In the genomic region with DNA sequence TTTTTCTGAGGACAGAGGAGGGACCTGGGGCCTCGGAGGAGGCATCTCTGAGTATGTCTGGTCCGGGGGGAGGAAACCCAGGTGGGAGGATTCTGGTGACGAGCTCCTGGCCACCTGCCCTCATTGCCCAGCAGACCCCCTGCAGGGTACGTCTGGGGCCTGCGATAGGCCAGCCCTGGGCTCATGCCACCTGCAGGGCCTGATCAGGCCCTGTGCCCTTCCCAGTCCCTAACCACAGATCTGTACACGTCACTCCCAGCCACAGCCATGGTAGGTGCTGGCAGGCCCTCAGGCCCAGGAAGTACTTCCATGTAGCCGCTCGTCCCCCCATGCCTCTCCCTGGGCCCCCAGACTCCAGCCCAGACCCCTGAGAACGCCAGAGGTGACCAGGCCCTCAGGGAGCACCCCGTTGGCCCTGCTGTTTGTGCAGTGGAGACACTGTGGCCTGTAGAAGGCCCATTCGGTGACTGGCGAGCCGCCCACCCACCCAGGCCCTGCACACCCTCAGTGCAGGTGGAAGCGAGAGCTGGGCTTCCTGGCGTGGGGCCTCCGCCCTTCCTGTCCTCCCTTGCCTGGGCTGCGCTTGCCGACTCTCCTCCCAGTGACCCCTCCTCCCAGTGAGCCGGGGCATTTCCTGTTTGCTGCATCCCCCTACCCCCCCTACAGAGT, we compare ENCODE assay signal across 9 cellular contexts. TPM values are rescaled to one million over a fixed set of nuclear protein-coding genes. Genes with fewer than 3 reads are reported as not detected.
DNase-seq lines count a peak whose midpoint lies in the region; ATAC-seq, FAIRE-seq and TF ChIP-seq lines count a peak whose summit lies in the region.
"Had no signal": no experiment of that assay in that cellular context is flagged by ENCODE, and none has a peak within 500 bp of the region (broad histone marks: within the 10 kb centered on the region; RNA-seq: fewer than 3 reads in every experiment).

No MANE protein-coding gene starts in this region.

- H3K4me1 ChIP-seq in cardiac muscle cell (ENCODE audit: low read depth) (peaks cover 24% of the 10 kb centered on the region), keratinocyte (ENCODE audit: control insufficient read depth, extremely low read depth, insufficient read depth, low read length) (peaks cover 60% of the 10 kb centered on the region), upper lobe of right lung (peaks cover 72% of the 10 kb centered on the region)

- intact Hi-C loops in cardiac septum (cut with DNase I) (loop anchor here (5.0 kb wide), 1 partner anchor 38 kb away; no protein-coding TSS in a partner anchor), upper lobe of right lung (cut with DNase I) (no loop called here)
- intact Hi-C loops in activated T-helper 2 cell treated with anti-CD3 and anti-CD28 coated beads, Interferon-gamma antibody, Interleukin-2, Interleukin-4, amounts not matched to agents 10 μg/mL and 5 μg/mL and 100 μg/mL, durations not matched to agents 14 hours and 24 hours and 36 hours (cut with micrococcal nuclease): no loop called here

- H3K27me3 ChIP-seq in cardiac muscle cell (no peaks in the 10 kb centered on the region), keratinocyte (ENCODE audit: control insufficient read depth, extremely low read depth, insufficient read depth, low read length) (no peaks in the 10 kb centered on the region), upper lobe of right lung (no peaks in the 10 kb centered on the region)

- H3K9me3 Mint-ChIP-seq in activated T-helper 2 cell treated with anti-CD3 and anti-CD28 coated beads, Interferon-gamma antibody, Interleukin-2, Interleukin-4, amounts not matched to agents 10 μg/mL and 5 μg/mL and 100 μg/mL, durations not matched to agents 14 hours and 24 hours and 36 hours: no peaks in the 10 kb centered on the region

- peak overlapping the region; percentile 41 for H3K4me2 ChIP-seq in keratinocyte (ENCODE audit: control insufficient read depth, extremely low read depth, insufficient read depth, low read depth, low read length)

- FAIRE-seq in keratinocyte (lab: Jason Lieb, UNC) (peak; percentile 71), urothelium cell line (lab: Jason Lieb, UNC) (no peak), D721Med (lab: Jason Lieb, UNC) (no peak)

- no peak overlapping the region for H3K9ac ChIP-seq in keratinocyte (ENCODE audit: control insufficient read depth, extremely low read depth, insufficient read depth, low read length)

- H3K9me3 ChIP-seq in cardiac muscle cell (ENCODE audit: low read depth) (no peaks in the 10 kb centered on the region), keratinocyte (ENCODE audit: control insufficient read depth, low read depth, low read length) (no peaks in the 10 kb centered on the region), upper lobe of right lung (no peaks in the 10 kb centered on the region)

- DNase-seq in cardiac muscle cell (ENCODE audit: low read depth in 1 of 2, low spot score in 1 of 2) (no peak), cardiac septum (ENCODE audit: low spot score) (no peak), keratinocyte (ENCODE audit: low read depth, low spot score) (no peak), upper lobe of right lung (no peak), GF-D8 (lab: John Stamatoyannopoulos, UW) (no peak), urothelium cell line (ENCODE audit: low spot score) (no peak), D721Med (ENCODE audit: insufficient read length, low spot score) (no peak)
- DNase-seq in activated T-helper 2 cell treated with anti-CD3 and anti-CD28 coated beads, Interferon-gamma antibody, Interleukin-2, Interleukin-4, amounts not matched to agents 10 μg/mL and 5 μg/mL and 100 μg/mL, durations not matched to agents 14 hours and 24 hours and 36 hours (ENCODE audit: low spot score): peak; percentile 50

- H4K20me1 ChIP-seq in keratinocyte (ENCODE audit: control insufficient read depth, extremely low read depth, insufficient read depth, low read length): peaks cover 61% of the 10 kb centered on the region

- H3K27ac ChIP-seq in cardiac muscle cell (peak overlapping the region; percentile 39), keratinocyte (ENCODE audit: control insufficient read depth, insufficient read depth, low read length) (no peak overlapping the region), upper lobe of right lung (peak overlapping the region; percentile 60)
- H3K27ac ChIP-seq: HL-60 had no signal

- dilution Hi-C loops in keratinocyte (cut with MboI; ENCODE audit: extremely low pct_ligation_motif_present, low sequenced_read_pairs): no loop called here

- H3K9me1 ChIP-seq in keratinocyte (ENCODE audit: control insufficient read depth, extremely low read depth, insufficient read depth, low read length): peaks cover 3% of the 10 kb centered on the region

- peak overlapping the region; percentile 60 for H3K4me3 Mint-ChIP-seq in activated T-helper 2 cell treated with anti-CD3 and anti-CD28 coated beads, Interferon-gamma antibody, Interleukin-2, Interleukin-4, amounts not matched to agents 10 μg/mL and 5 μg/mL and 100 μg/mL, durations not matched to agents 14 hours and 24 hours and 36 hours (ENCODE audit: low read depth)

- H3K36me3 Mint-ChIP-seq in activated T-helper 2 cell treated with anti-CD3 and anti-CD28 coated beads, Interferon-gamma antibody, Interleukin-2, Interleukin-4, amounts not matched to agents 10 μg/mL and 5 μg/mL and 100 μg/mL, durations not matched to agents 14 hours and 24 hours and 36 hours (ENCODE audit: low read depth): peaks cover 13% of the 10 kb centered on the region

- H3K4me3 ChIP-seq in cardiac muscle cell (no peak overlapping the region), keratinocyte (ENCODE audit: control insufficient read depth in 2 of 3, extremely low read depth in 1 of 3, insufficient read depth in 2 of 3, low read depth in 1 of 3, low read length in 3 of 3) (no peak overlapping the region), upper lobe of right lung (no peak overlapping the region)

- H3K36me3 ChIP-seq in cardiac muscle cell (no peaks in the 10 kb centered on the region), keratinocyte (ENCODE audit: control insufficient read depth in 2 of 2, extremely low read depth in 1 of 2, insufficient read depth in 2 of 2, low read length in 2 of 2) (peaks cover 26 to 30% of the 10 kb centered on the region in 2 experiments), upper lobe of right lung (no peaks in the 10 kb centered on the region)

- no peak for TF ChIP-seq CTCF in cardiac muscle cell (IDR thresholded peaks at IDR 0.05; ENCODE audit: low read depth, low read length)
- no peak for TF ChIP-seq CTCF in keratinocyte (optimal IDR thresholded peaks at IDR 0.05 in 1 of 3, IDR thresholded peaks at IDR 0.05 in 1 of 3, conservative IDR thresholded peaks at IDR 0.05 in 1 of 3; ENCODE audit: extremely low read depth in 1 of 3, insufficient read depth in 2 of 3, low read length in 3 of 3)
- TF ChIP-seq CTCF in upper lobe of right lung (IDR thresholded peaks at IDR 0.05): no peak
- TF ChIP-seq CTCF in D721Med (IDR thresholded peaks at IDR 0.05; ENCODE audit: insufficient read depth, missing control alignments): no peak

- peak overlapping the region; percentile 85 for H3K27ac Mint-ChIP-seq in activated T-helper 2 cell treated with anti-CD3 and anti-CD28 coated beads, Interferon-gamma antibody, Interleukin-2, Interleukin-4, amounts not matched to agents 10 μg/mL and 5 μg/mL and 100 μg/mL, durations not matched to agents 14 hours and 24 hours and 36 hours

- H3K4me1 Mint-ChIP-seq in activated T-helper 2 cell treated with anti-CD3 and anti-CD28 coated beads, Interferon-gamma antibody, Interleukin-2, Interleukin-4, amounts not matched to agents 10 μg/mL and 5 μg/mL and 100 μg/mL, durations not matched to agents 14 hours and 24 hours and 36 hours (ENCODE audit: low read depth): peaks cover 18% of the 10 kb centered on the region

- H3K27me3 Mint-ChIP-seq in activated T-helper 2 cell treated with anti-CD3 and anti-CD28 coated beads, Interferon-gamma antibody, Interleukin-2, Interleukin-4, amounts not matched to agents 10 μg/mL and 5 μg/mL and 100 μg/mL, durations not matched to agents 14 hours and 24 hours and 36 hours (ENCODE audit: low read depth): no peaks in the 10 kb centered on the region

- peaks cover 100% of the 10 kb centered on the region for H3K79me2 ChIP-seq in keratinocyte (ENCODE audit: control insufficient read depth, insufficient read depth, low read length)

- peak; percentile 3 for ATAC-seq in upper lobe of right lung

- no peak overlapping the region for H2AFZ ChIP-seq in keratinocyte (ENCODE audit: control insufficient read depth, low read length)

RNA-seq across cellular contexts. Expression of a gene that starts 5.7 kb away (rescaled TPM):
- total RNA-seq in cardiac muscle cell: 36.5 and 62.4 TPM in 2 replicates
- polyA plus RNA-seq in cardiac muscle cell: 14.1 and 14.5 TPM in 2 replicates
- total RNA-seq in cardiac septum: 41.2 TPM
- total RNA-seq in activated T-helper 2 cell treated with anti-CD3 and anti-CD28 coated beads, Interferon-gamma antibody, Interleukin-2, Interleukin-4, amounts not matched to agents 10 μg/mL and 5 μg/mL and 100 μg/mL, durations not matched to agents 14 hours and 24 hours and 36 hours: 93.7 and 93.8 TPM in 2 replicates
- polyA plus RNA-seq in keratinocyte: 22.6 to 42.4 TPM (median 31.6 TPM) in 3 replicates
- polyA plus RNA-seq in keratinocyte (2011; ENCODE audit: low read depth): 13.0 TPM
- 21.2 and 50.7 TPM in 2 replicates for polyA plus RNA-seq in keratinocyte (2011; cell fraction: cytosol; rRNA removed)
- polyA plus RNA-seq in keratinocyte (2011; cell fraction: nucleus; rRNA removed): 66.3 and 100 TPM in 2 replicates
- polyA plus RNA-seq in keratinocyte (2012; ENCODE audit: low replicate concordance): 31.0 and 82.3 TPM in 2 replicates
- 27.3 to 92.4 TPM (median 35.0 TPM) in 3 replicates for polyA minus RNA-seq in keratinocyte
- 74.2 TPM for polyA minus RNA-seq in keratinocyte (2011; cell fraction: cytosol; rRNA and poly(A)+ RNA removed)
- polyA minus RNA-seq in keratinocyte (2011; cell fraction: nucleus; rRNA and poly(A)+ RNA removed): 56.2 and 58.6 TPM in 2 replicates
- 117 TPM for total RNA-seq in upper lobe of right lung

RNA-seq across cellular contexts. Expression of a gene that starts 28.9 kb away (rescaled TPM):
- total RNA-seq in cardiac muscle cell: 53.8 and 63.8 TPM in 2 replicates
- polyA plus RNA-seq in cardiac muscle cell: 53.4 and 73.3 TPM in 2 replicates
- total RNA-seq in cardiac septum: 114 TPM
- 1.1 and 2.4 TPM in 2 replicates for total RNA-seq in activated T-helper 2 cell treated with anti-CD3 and anti-CD28 coated beads, Interferon-gamma antibody, Interleukin-2, Interleukin-4, amounts not matched to agents 10 μg/mL and 5 μg/mL and 100 μg/mL, durations not matched to agents 14 hours and 24 hours and 36 hours
- polyA plus RNA-seq in keratinocyte: 1.7 to 4.9 TPM (median 1.8 TPM) in 3 replicates
- 12.4 TPM for polyA plus RNA-seq in keratinocyte (2011; ENCODE audit: low read depth)
- 1.1 and 1.8 TPM in 2 replicates for polyA plus RNA-seq in keratinocyte (2011; cell fraction: cytosol; rRNA removed)
- polyA plus RNA-seq in keratinocyte (2011; cell fraction: nucleus; rRNA removed): 7.2 and 9.8 TPM in 2 replicates
- 1.4 and 22.0 TPM in 2 replicates for polyA plus RNA-seq in keratinocyte (2012; ENCODE audit: low replicate concordance)
- polyA minus RNA-seq in keratinocyte: 0.32 to 1.5 TPM (median 1.3 TPM) in 3 replicates
- polyA minus RNA-seq in keratinocyte (2011; cell fraction: cytosol; rRNA and poly(A)+ RNA removed): 2.1 TPM
- 2.0 and 4.4 TPM in 2 replicates for polyA minus RNA-seq in keratinocyte (2011; cell fraction: nucleus; rRNA and poly(A)+ RNA removed)
- 5.5 TPM for total RNA-seq in upper lobe of right lung

RNA-seq across cellular contexts. Expression of a gene that starts 57.8 kb away (rescaled TPM):
- total RNA-seq in cardiac muscle cell (217 and 278 TPM in 2 replicates), cardiac septum (50.9 TPM), upper lobe of right lung (66.1 TPM)
- polyA plus RNA-seq in cardiac muscle cell (124 and 145 TPM in 2 replicates), keratinocyte (33.5 to 63.3 TPM (median 35.3 TPM) in 3 replicates)
- total RNA-seq in activated T-helper 2 cell treated with anti-CD3 and anti-CD28 coated beads, Interferon-gamma antibody, Interleukin-2, Interleukin-4, amounts not matched to agents 10 μg/mL and 5 μg/mL and 100 μg/mL, durations not matched to agents 14 hours and 24 hours and 36 hours: 96.0 and 104 TPM in 2 replicates
- 9.6 TPM for polyA plus RNA-seq in keratinocyte (2011; ENCODE audit: low read depth)
- 20.5 and 64.3 TPM in 2 replicates for polyA plus RNA-seq in keratinocyte (2011; cell fraction: cytosol; rRNA removed)
- polyA plus RNA-seq in keratinocyte (2011; cell fraction: nucleus; rRNA removed): 31.3 and 53.0 TPM in 2 replicates
- 30.1 and 57.7 TPM in 2 replicates for polyA plus RNA-seq in keratinocyte (2012; ENCODE audit: low replicate concordance)
- 7.4 to 12.8 TPM (median 12.5 TPM) in 3 replicates for polyA minus RNA-seq in keratinocyte
- polyA minus RNA-seq in keratinocyte (2011; cell fraction: cytosol; rRNA and poly(A)+ RNA removed): 38.8 TPM
- 9.2 and 11.4 TPM in 2 replicates for polyA minus RNA-seq in keratinocyte (2011; cell fraction: nucleus; rRNA and poly(A)+ RNA removed)
